ENCODE assay signal across 3 cellular contexts in the genomic region with DNA sequence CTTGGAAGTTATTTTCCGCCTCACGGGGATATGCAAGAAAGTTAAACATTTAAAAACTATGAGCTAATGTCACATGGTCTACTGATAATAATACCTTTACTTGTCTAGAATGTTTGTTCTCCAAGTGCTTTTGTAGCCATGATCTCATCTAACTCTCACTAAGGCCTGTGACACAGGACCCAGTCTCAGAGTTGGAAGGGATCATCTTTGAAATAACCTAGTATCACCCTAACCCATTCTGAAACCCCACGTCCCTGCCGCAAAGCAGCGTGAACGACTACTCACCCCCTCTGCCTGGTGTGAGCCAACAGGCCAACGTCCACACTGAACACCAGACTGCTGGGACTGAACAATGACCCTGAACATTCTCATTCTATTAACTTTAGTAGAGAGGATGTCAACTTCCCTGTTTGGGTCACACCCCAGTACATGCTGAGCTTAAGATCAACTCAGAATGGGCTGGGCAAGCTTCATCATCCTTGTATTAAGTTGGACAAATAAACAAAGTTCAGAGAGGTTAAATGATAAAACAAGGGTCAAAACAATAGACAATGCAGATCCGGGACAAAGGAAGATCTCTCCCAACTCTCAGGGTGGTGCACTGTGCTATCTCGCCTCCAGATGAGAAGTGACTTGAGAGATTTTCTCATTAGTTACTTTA.
TF ChIP-seq lines count a peak whose summit lies in the region.

No MANE protein-coding gene starts in this region.

TF ChIP-seq in SK-N-SH, 30 proteins besides CTCF, POLR2A, EP300 and RAD21 (continues in another document):
- TF ChIP-seq, protein P1, sequence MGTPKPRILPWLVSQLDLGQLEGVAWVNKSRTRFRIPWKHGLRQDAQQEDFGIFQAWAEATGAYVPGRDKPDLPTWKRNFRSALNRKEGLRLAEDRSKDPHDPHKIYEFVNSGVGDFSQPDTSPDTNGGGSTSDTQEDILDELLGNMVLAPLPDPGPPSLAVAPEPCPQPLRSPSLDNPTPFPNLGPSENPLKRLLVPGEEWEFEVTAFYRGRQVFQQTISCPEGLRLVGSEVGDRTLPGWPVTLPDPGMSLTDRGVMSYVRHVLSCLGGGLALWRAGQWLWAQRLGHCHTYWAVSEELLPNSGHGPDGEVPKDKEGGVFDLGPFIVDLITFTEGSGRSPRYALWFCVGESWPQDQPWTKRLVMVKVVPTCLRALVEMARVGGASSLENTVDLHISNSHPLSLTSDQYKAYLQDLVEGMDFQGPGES (IDR thresholded peaks at IDR 0.05; ENCODE audit: low read depth, low read length) = no peak
- TF ChIP-seq, protein P2, sequence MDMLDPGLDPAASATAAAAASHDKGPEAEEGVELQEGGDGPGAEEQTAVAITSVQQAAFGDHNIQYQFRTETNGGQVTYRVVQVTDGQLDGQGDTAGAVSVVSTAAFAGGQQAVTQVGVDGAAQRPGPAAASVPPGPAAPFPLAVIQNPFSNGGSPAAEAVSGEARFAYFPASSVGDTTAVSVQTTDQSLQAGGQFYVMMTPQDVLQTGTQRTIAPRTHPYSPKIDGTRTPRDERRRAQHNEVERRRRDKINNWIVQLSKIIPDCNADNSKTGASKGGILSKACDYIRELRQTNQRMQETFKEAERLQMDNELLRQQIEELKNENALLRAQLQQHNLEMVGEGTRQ (IDR thresholded peaks at IDR 0.05; ENCODE audit: borderline replicate concordance, low read depth, low read length) = no peak
- TF ChIP-seq SIN3A (IDR thresholded peaks at IDR 0.05; ENCODE audit: borderline replicate concordance, low read depth, low read length) (no peak), GABPA (IDR thresholded peaks at IDR 0.05; ENCODE audit: low read depth) (no peak), FOXM1 (IDR thresholded peaks at IDR 0.05; ENCODE audit: low read depth) (no peak), TCF12 (IDR thresholded peaks at IDR 0.05) (no peak), MXI1 (IDR thresholded peaks at IDR 0.05; ENCODE audit: low read depth, low read length) (no peak), SMC3 (IDR thresholded peaks at IDR 0.05; ENCODE audit: low read depth, low read length) (no peak), YY1 (IDR thresholded peaks at IDR 0.05; ENCODE audit: low read depth) (no peak), NFIC (IDR thresholded peaks at IDR 0.05; ENCODE audit: borderline replicate concordance) (no peak), EZH2phosphoT487 (IDR thresholded peaks at IDR 0.05; ENCODE audit: borderline replicate concordance, low read depth) (no peak), RXRA (IDR thresholded peaks at IDR 0.05; ENCODE audit: borderline replicate concordance, low read depth) (no peak), JUND (IDR thresholded peaks at IDR 0.05) (no peak)
- TF ChIP-seq, protein P3, sequence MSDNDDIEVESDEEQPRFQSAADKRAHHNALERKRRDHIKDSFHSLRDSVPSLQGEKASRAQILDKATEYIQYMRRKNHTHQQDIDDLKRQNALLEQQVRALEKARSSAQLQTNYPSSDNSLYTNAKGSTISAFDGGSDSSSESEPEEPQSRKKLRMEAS (IDR thresholded peaks at IDR 0.05; ENCODE audit: low read depth) = no peak
- TF ChIP-seq, protein P4, sequence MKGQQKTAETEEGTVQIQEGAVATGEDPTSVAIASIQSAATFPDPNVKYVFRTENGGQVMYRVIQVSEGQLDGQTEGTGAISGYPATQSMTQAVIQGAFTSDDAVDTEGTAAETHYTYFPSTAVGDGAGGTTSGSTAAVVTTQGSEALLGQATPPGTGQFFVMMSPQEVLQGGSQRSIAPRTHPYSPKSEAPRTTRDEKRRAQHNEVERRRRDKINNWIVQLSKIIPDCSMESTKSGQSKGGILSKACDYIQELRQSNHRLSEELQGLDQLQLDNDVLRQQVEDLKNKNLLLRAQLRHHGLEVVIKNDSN (IDR thresholded peaks at IDR 0.05; ENCODE audit: borderline replicate concordance, low read depth) = no peak
- TF ChIP-seq, protein P5, sequence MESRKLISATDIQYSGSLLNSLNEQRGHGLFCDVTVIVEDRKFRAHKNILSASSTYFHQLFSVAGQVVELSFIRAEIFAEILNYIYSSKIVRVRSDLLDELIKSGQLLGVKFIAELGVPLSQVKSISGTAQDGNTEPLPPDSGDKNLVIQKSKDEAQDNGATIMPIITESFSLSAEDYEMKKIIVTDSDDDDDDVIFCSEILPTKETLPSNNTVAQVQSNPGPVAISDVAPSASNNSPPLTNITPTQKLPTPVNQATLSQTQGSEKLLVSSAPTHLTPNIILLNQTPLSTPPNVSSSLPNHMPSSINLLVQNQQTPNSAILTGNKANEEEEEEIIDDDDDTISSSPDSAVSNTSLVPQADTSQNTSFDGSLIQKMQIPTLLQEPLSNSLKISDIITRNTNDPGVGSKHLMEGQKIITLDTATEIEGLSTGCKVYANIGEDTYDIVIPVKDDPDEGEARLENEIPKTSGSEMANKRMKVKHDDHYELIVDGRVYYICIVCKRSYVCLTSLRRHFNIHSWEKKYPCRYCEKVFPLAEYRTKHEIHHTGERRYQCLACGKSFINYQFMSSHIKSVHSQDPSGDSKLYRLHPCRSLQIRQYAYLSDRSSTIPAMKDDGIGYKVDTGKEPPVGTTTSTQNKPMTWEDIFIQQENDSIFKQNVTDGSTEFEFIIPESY (IDR thresholded peaks at IDR 0.05; ENCODE audit: borderline replicate concordance, low read depth) = no peak

TF ChIP-seq in SK-N-SH treated with all-trans-retinoic acid at 6 μM for 48 hours, 23 proteins besides CTCF, POLR2A, EP300 and RAD21:
- TF ChIP-seq ZNF565 (CRISPR knock-in tag; conservative IDR thresholded peaks at IDR 0.05; ENCODE audit: low read depth) = no peak
- no peak for TF ChIP-seq SNAI2 (CRISPR knock-in tag; IDR thresholded peaks at IDR 0.05)
- no peak for TF ChIP-seq ZFP3 (CRISPR knock-in tag; IDR thresholded peaks at IDR 0.05)
- no peak for TF ChIP-seq BACH2 (CRISPR knock-in tag; IDR thresholded peaks at IDR 0.05; ENCODE audit: borderline replicate concordance)
- TF ChIP-seq PPARA (CRISPR knock-in tag; IDR thresholded peaks at IDR 0.05; ENCODE audit: borderline replicate concordance) = no peak
- TF ChIP-seq, protein P6, sequence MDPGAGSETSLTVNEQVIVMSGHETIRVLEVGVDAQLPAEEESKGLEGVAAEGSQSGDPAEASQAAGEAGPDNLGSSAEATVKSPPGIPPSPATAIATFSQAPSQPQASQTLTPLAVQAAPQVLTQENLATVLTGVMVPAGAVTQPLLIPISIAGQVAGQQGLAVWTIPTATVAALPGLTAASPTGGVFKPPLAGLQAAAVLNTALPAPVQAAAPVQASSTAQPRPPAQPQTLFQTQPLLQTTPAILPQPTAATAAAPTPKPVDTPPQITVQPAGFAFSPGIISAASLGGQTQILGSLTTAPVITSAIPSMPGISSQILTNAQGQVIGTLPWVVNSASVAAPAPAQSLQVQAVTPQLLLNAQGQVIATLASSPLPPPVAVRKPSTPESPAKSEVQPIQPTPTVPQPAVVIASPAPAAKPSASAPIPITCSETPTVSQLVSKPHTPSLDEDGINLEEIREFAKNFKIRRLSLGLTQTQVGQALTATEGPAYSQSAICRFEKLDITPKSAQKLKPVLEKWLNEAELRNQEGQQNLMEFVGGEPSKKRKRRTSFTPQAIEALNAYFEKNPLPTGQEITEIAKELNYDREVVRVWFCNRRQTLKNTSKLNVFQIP (CRISPR knock-in tag; IDR thresholded peaks at IDR 0.05; ENCODE audit: borderline replicate concordance, low read depth) = no peak
- no peak for TF ChIP-seq ZNF8 (CRISPR knock-in tag; IDR thresholded peaks at IDR 0.05)
- TF ChIP-seq ARNTL (CRISPR knock-in tag; IDR thresholded peaks at IDR 0.05; ENCODE audit: borderline replicate concordance, low read depth) = no peak
- TF ChIP-seq ISL1 (CRISPR knock-in tag; IDR thresholded peaks at IDR 0.05) = no peak
- TF ChIP-seq TOX (CRISPR knock-in tag; IDR thresholded peaks at IDR 0.05; ENCODE audit: borderline replicate concordance) = no peak

TF ChIP-seq in HepG2, 621 proteins besides CTCF, POLR2A, EP300 and RAD21 (continues in another document):
- TF ChIP-seq NFRKB (IDR thresholded peaks at IDR 0.05) = no peak
- TF ChIP-seq TBX3 (IDR thresholded peaks at IDR 0.05; ENCODE audit: borderline replicate concordance) = peak; percentile 48; the same call in 1 of the 2 replicates
- TF ChIP-seq, protein P7, sequence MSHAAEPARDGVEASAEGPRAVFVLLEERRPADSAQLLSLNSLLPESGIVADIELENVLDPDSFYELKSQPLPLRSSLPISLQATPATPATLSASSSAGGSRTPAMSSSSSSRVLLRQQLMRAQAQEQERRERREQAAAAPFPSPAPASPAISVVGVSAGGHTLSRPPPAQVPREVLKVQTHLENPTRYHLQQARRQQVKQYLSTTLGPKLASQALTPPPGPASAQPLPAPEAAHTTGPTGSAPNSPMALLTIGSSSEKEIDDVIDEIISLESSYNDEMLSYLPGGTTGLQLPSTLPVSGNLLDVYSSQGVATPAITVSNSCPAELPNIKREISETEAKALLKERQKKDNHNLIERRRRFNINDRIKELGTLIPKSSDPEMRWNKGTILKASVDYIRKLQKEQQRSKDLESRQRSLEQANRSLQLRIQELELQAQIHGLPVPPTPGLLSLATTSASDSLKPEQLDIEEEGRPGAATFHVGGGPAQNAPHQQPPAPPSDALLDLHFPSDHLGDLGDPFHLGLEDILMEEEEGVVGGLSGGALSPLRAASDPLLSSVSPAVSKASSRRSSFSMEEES (CRISPR knock-in tag; IDR thresholded peaks at IDR 0.05) = peak; percentile 86
- no peak for TF ChIP-seq POGZ (CRISPR knock-in tag; IDR thresholded peaks at IDR 0.05)
- TF ChIP-seq, protein P2 (IDR thresholded peaks at IDR 0.05; ENCODE audit: low read depth, low read length) = no peak
- TF ChIP-seq, protein P2 (CRISPR knock-in tag; IDR thresholded peaks at IDR 0.05; ENCODE audit: borderline replicate concordance) = no peak
- TF ChIP-seq NR2F2 (IDR thresholded peaks at IDR 0.05; ENCODE audit: borderline replicate concordance, low read depth) = peak; percentile 94
- TF ChIP-seq, protein P8, sequence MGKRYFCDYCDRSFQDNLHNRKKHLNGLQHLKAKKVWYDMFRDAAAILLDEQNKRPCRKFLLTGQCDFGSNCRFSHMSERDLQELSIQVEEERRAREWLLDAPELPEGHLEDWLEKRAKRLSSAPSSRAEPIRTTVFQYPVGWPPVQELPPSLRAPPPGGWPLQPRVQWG (CRISPR knock-in tag; IDR thresholded peaks at IDR 0.05; ENCODE audit: borderline replicate concordance, low read depth) = no peak
- peak; percentile 94 for TF ChIP-seq ZSCAN29 (CRISPR knock-in tag; conservative IDR thresholded peaks at IDR 0.05)
- no peak for TF ChIP-seq ZNF546 (CRISPR knock-in tag; conservative IDR thresholded peaks at IDR 0.05)
- 0 out of 2 replicates have a peak, but pooled peaks have one; percentile 69 for TF ChIP-seq SNAPC2 (CRISPR knock-in tag; IDR thresholded peaks at IDR 0.05)
- TF ChIP-seq, protein P9, sequence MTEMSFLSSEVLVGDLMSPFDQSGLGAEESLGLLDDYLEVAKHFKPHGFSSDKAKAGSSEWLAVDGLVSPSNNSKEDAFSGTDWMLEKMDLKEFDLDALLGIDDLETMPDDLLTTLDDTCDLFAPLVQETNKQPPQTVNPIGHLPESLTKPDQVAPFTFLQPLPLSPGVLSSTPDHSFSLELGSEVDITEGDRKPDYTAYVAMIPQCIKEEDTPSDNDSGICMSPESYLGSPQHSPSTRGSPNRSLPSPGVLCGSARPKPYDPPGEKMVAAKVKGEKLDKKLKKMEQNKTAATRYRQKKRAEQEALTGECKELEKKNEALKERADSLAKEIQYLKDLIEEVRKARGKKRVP (CRISPR knock-in tag; IDR thresholded peaks at IDR 0.05) = peak in 1 of 2 experiments; percentile 62; a peak in 1 of 4 replicates
- TF ChIP-seq ZBTB1 (CRISPR knock-in tag; IDR thresholded peaks at IDR 0.05; ENCODE audit: borderline replicate concordance) = 0 out of 2 replicates have a peak, but pooled peaks have one; percentile 17
- TF ChIP-seq, protein P10, sequence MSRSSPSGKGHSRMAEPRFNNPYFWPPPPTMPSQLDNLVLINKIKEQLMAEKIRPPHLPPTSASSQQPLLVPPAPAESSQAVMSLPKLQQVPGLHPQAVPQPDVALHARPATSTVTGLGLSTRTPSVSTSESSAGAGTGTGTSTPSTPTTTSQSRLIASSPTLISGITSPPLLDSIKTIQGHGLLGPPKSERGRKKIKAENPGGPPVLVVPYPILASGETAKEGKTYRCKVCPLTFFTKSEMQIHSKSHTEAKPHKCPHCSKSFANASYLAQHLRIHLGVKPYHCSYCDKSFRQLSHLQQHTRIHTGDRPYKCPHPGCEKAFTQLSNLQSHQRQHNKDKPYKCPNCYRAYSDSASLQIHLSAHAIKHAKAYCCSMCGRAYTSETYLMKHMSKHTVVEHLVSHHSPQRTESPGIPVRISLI (CRISPR knock-in tag; IDR thresholded peaks at IDR 0.05; ENCODE audit: borderline replicate concordance) = no peak; the same call in 1 of the 2 replicates
- TF ChIP-seq ETV5 (CRISPR knock-in tag; IDR thresholded peaks at IDR 0.05; ENCODE audit: borderline replicate concordance) = peak; percentile 88; the same call in 1 of the 2 replicates
- no peak for TF ChIP-seq REL (CRISPR knock-in tag; conservative IDR thresholded peaks at IDR 0.05)
- no peak for TF ChIP-seq CCAR2 (optimal IDR thresholded peaks at IDR 0.05; ENCODE audit: low read depth, low read length)
- TF ChIP-seq, protein P11, sequence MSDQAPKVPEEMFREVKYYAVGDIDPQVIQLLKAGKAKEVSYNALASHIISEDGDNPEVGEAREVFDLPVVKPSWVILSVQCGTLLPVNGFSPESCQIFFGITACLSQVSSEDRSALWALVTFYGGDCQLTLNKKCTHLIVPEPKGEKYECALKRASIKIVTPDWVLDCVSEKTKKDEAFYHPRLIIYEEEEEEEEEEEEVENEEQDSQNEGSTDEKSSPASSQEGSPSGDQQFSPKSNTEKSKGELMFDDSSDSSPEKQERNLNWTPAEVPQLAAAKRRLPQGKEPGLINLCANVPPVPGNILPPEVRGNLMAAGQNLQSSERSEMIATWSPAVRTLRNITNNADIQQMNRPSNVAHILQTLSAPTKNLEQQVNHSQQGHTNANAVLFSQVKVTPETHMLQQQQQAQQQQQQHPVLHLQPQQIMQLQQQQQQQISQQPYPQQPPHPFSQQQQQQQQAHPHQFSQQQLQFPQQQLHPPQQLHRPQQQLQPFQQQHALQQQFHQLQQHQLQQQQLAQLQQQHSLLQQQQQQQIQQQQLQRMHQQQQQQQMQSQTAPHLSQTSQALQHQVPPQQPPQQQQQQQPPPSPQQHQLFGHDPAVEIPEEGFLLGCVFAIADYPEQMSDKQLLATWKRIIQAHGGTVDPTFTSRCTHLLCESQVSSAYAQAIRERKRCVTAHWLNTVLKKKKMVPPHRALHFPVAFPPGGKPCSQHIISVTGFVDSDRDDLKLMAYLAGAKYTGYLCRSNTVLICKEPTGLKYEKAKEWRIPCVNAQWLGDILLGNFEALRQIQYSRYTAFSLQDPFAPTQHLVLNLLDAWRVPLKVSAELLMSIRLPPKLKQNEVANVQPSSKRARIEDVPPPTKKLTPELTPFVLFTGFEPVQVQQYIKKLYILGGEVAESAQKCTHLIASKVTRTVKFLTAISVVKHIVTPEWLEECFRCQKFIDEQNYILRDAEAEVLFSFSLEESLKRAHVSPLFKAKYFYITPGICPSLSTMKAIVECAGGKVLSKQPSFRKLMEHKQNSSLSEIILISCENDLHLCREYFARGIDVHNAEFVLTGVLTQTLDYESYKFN (CRISPR knock-in tag; conservative IDR thresholded peaks at IDR 0.05) = peak; percentile 94
- TF ChIP-seq ZNF383 (CRISPR knock-in tag; IDR thresholded peaks at IDR 0.05; ENCODE audit: borderline replicate concordance) = no peak
